ENCODE assay signal across 8 cellular contexts in the genomic region with DNA sequence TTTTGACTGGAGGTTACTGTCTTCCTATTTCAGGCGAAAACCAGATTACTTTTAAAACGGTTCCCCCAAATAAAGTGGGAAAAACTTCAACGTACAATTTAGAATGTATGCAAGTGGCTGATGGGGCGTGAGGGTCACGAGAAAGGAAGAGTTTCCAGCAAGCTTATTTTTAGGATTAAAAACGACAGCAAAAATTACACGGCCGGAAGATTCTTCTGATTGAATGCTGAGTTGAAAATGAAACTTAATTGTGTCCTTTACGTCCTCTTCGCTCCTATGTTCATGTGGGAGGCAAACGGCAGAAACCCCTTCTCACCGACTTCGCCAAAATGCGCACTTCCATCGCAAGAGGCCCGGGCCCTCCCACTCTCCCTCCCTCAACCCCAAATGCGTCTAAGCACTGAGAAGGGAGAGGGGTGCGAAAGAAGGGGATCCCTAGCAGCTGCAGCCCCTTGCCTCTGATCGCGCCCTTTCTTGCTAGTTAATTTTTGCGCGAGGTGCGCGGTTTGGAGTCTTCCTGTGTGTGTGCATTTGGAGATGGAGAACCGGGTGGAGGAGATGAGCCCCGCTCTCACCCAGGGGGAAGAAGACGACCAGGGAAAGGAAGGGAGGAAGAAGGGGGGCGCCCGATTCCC. TPM values are rescaled to one million over a fixed set of nuclear protein-coding genes. Genes with fewer than 3 reads are reported as not detected.
DNase-seq lines count a peak whose midpoint lies in the region; ATAC-seq and TF ChIP-seq lines count a peak whose summit lies in the region.

No MANE protein-coding gene starts in this region.

- TF ChIP-seq POLR2A in suprapubic skin (IDR thresholded peaks at IDR 0.05) = no peak

- POLR2A ChIA-PET in OCI-LY7 (lab: Charles Lee) = interaction anchor here (0.6 to 3.3 kb wide), 22 partner anchors 10 to 1357 kb away, joined by 3 to 24 read pairs (median 4); partner anchors contain the start of gene CIP2A

- H3K79me2 ChIP-seq in OCI-LY7 (ENCODE audit: insufficient read depth, low read depth, low read length) (peaks cover 54% of the 10 kb centered on the region), neural progenitor cell (ENCODE audit: low read depth) (peaks cover 21% of the 10 kb centered on the region)

- H2AFZ ChIP-seq in OCI-LY7 (ENCODE audit: low read length) (peak overlapping the region; percentile 87), neural progenitor cell (replicated peaks) (peak overlapping the region; percentile 59)

- CTCF ChIA-PET in OCI-LY7 (lab: Charles Lee; ENCODE audit: unreplicated experiment) = interaction anchor here (0.6 kb wide), 1 partner anchor 24 kb away, joined by 3 read pairs; no protein-coding TSS in a partner anchor

- H4K20me1 ChIP-seq in OCI-LY7 (ENCODE audit: insufficient read depth, low read length) = peaks cover 15% of the 10 kb centered on the region; the same call in 1 of the 2 replicates
- no peaks in the 10 kb centered on the region for H4K20me1 ChIP-seq in neural progenitor cell (ENCODE audit: low read depth)

- H3K27ac ChIP-seq in OCI-LY7 (ENCODE audit: low read depth, low read length, poor library complexity, severe bottlenecking) = peak overlapping the region; percentile 78
- H3K27ac ChIP-seq in foreskin keratinocyte = peak overlapping the region; percentile 87
- H3K27ac ChIP-seq in neural progenitor cell = no peak overlapping the region
- peak overlapping the region; percentile 90 for H3K27ac ChIP-seq in suprapubic skin

- TF ChIP-seq EP300 in suprapubic skin (IDR thresholded peaks at IDR 0.05) = no peak

- intact Hi-C loops in OCI-LY7 (cut with micrococcal nuclease; ENCODE audit: unreplicated experiment) = loop anchor here (1.0 kb wide), 2 partner anchors 35 to 132 kb away; partner anchors contain the start of gene IFT57

- H3K27me3 Mint-ChIP-seq in neural progenitor cell (ENCODE audit: insufficient read depth, low read depth) = peaks cover 2% of the 10 kb centered on the region

- H3K4me2 ChIP-seq in OCI-LY7 (ENCODE audit: low read length) = peak overlapping the region; percentile 85
- peak overlapping the region; percentile 95 for H3K4me2 ChIP-seq in neural progenitor cell

- WGBS in suprapubic skin = 0% methylated on average over 29 of the region's 29 CpGs

- H3K9me3 ChIP-seq in OCI-LY7 (ENCODE audit: low read length) (no peaks in the 10 kb centered on the region), neural progenitor cell (ENCODE audit: low read depth) (no peaks in the 10 kb centered on the region), suprapubic skin (no peaks in the 10 kb centered on the region)

- no peaks in the 10 kb centered on the region for H3K36me3 Mint-ChIP-seq in neural progenitor cell

- peak overlapping the region; percentile 96 for H3K4me3 Mint-ChIP-seq in neural progenitor cell

- no peaks in the 10 kb centered on the region for H3K9me2 ChIP-seq in OCI-LY7 (ENCODE audit: insufficient read depth, low read length)

- no peak overlapping the region for H3K9ac ChIP-seq in neural progenitor cell

- H3K9me3 Mint-ChIP-seq in neural progenitor cell = peaks cover 3% of the 10 kb centered on the region

- peaks cover 3% of the 10 kb centered on the region for H3F3A ChIP-seq in neural progenitor cell (ENCODE audit: low read depth)

- H3K4me1 Mint-ChIP-seq in neural progenitor cell = peaks cover 12% of the 10 kb centered on the region

- TSS peak; percentile 58 for BruUV-seq in OCI-LY7 (replicated peaks; lab: Mats Ljungman, UMichigan)

- H3K27ac Mint-ChIP-seq in neural progenitor cell = peak overlapping the region; percentile 87

- peak; percentile 10 for ATAC-seq in HG03045 (IDR thresholded peaks at IDR 0.05; ENCODE audit: unreplicated experiment)
- no peak for ATAC-seq in foreskin keratinocyte

- peak; percentile 40 for TF ChIP-seq CTCF in OCI-LY7 (conservative IDR thresholded peaks at IDR 0.05; ENCODE audit: low read length)
- TF ChIP-seq CTCF in foreskin keratinocyte (conservative IDR thresholded peaks at IDR 0.05) = no peak
- no peak for TF ChIP-seq CTCF in neural progenitor cell (IDR thresholded peaks at IDR 0.05)
- no peak for TF ChIP-seq CTCF in suprapubic skin (IDR thresholded peaks at IDR 0.05)

- H3K36me3 ChIP-seq in OCI-LY7 (ENCODE audit: insufficient read depth, low read length) (peaks cover 23% of the 10 kb centered on the region), neural progenitor cell (no peaks in the 10 kb centered on the region), suprapubic skin (no peaks in the 10 kb centered on the region)

- peaks cover 41% of the 10 kb centered on the region for H3K4me1 ChIP-seq in OCI-LY7 (ENCODE audit: insufficient read depth, low read length, poor library complexity, severe bottlenecking)
- peaks cover 11% of the 10 kb centered on the region for H3K4me1 ChIP-seq in foreskin keratinocyte
- H3K4me1 ChIP-seq in neural progenitor cell = peaks cover 12% of the 10 kb centered on the region
- H3K4me1 ChIP-seq in suprapubic skin = peaks cover 30% of the 10 kb centered on the region

- peak in 2 of 3 experiments; percentile 52 to 88 for DNase-seq in NCI-H1417 (lab: John Stamatoyannopoulos, UW)
- DNase-seq in NCI-H1417 treated with DMSO at 0.1 percent for 48 hours (lab: John Stamatoyannopoulos, UW) = no peak
- peak; percentile 54 for DNase-seq in OCI-LY7 (ENCODE audit: low spot score)
- DNase-seq in activated effector memory CD4-positive, alpha-beta T cell treated with Interleukin-2 at 50 U/mL for 16 hours = peak; percentile 47
- DNase-seq in foreskin keratinocyte = peak in 1 of 2 donors; percentile 57
- DNase-seq in neural progenitor cell (ENCODE audit: low spot score) = peak; percentile 48
- peak in 1 of 2 donors; percentile 74 for DNase-seq in suprapubic skin (ENCODE audit: low spot score in 2 of 2)

- H3K4me3 ChIP-seq in OCI-LY7 (ENCODE audit: low read depth, low read length, poor library complexity, severe bottlenecking) (peak overlapping the region; percentile 98), neural progenitor cell (peak overlapping the region; percentile 88), suprapubic skin (peak overlapping the region; percentile 94)

- H3K27me3 ChIP-seq in foreskin keratinocyte (no peaks in the 10 kb centered on the region), neural progenitor cell (peaks cover 40% of the 10 kb centered on the region), suprapubic skin (no peaks in the 10 kb centered on the region)

RNA-seq across cellular contexts. Expression of gene CD47, which starts 0.6 kb away (rescaled TPM):
- total RNA-seq in OCI-LY7 (2014; rRNA removed; shearing (Covaris generic)) = 40.8 and 43.9 TPM in 2 replicates
- total RNA-seq in OCI-LY7 (2022) (50.0 and 59.9 TPM in 2 replicates), foreskin keratinocyte (99.6 and 110 TPM in 2 replicates), neural progenitor cell (ENCODE audit: low replicate concordance) (81.3 and 102 TPM in 2 replicates), suprapubic skin (10 to 100 TPM; 37.8 to 94.4 (median 41.8) TPM)
- 93.9 and 94.1 TPM in 2 replicates for polyA plus RNA-seq in foreskin keratinocyte
